ENCODE assay signal across 8 cellular contexts in the genomic region with DNA sequence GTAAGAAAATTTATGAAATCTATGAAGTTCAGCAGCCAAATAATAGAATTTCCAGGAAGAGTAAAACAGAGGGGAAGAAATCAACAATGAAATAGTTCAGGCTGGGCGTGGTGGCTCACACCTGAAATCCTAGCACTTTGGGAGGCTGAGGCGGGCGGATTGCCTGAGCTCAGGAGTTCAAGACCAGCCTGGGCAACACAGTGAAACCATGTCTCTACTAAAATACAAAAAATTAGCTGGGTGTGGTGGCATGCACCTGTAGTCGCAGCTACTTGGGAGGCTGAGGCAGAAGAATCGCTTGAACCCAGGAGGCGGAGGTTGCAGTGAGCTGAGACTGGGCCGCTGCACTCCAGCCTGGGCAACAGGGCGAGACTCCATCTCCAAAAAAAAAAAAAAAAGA.
DNase-seq lines count a peak whose midpoint lies in the region; ATAC-seq and TF ChIP-seq lines count a peak whose summit lies in the region.
"Not testable (repeated sequence)": the region's sequence is repeated elsewhere in the genome, so short reads cannot be mapped to it uniquely, and the experiment has no call there.

No MANE protein-coding gene starts in this region.

- not testable (repeated sequence) for DNase-seq in CD4-positive, CD25-positive, alpha-beta regulatory T cell; GM23338 (ENCODE audit: low spot score); activated CD8-positive, alpha-beta memory T cell treated with anti-CD3 and anti-CD28 coated beads, Interleukin-2, amount 10 ng/mL, durations not matched to agents 7 days and 5 days; activated naive CD8-positive, alpha-beta T cell treated with anti-CD3 and anti-CD28 coated beads, Interleukin-2, amount 10 ng/mL, durations not matched to agents 7 days and 5 days; left ventricle myocardium inferior; naive thymus-derived CD4-positive, alpha-beta T cell; stimulated activated naive CD8-positive, alpha-beta T cell treated with anti-CD3 and anti-CD28 coated beads, Interleukin-15, amount 100 ng/mL, for 72 hours

- peak overlapping the region; percentile 67 to 85 (median 77) for H3K4me3 Mint-ChIP-seq in CD4-positive, CD25-positive, alpha-beta regulatory T cell
- H3K4me3 Mint-ChIP-seq in GM23338 = not testable (repeated sequence)
- peak overlapping the region; percentile 59 for H3K4me3 Mint-ChIP-seq in activated CD8-positive, alpha-beta memory T cell treated with anti-CD3 and anti-CD28 coated beads, Interleukin-2, amount 10 ng/mL, durations not matched to agents 7 days and 5 days
- peak overlapping the region; percentile 76 for H3K4me3 Mint-ChIP-seq in activated naive CD8-positive, alpha-beta T cell treated with anti-CD3 and anti-CD28 coated beads, Interleukin-2, amount 10 ng/mL, durations not matched to agents 7 days and 5 days
- H3K4me3 Mint-ChIP-seq in naive thymus-derived CD4-positive, alpha-beta T cell = peak overlapping the region; percentile 46 to 92 (median 76)
- peak overlapping the region; percentile 56 to 90 for H3K4me3 Mint-ChIP-seq in stimulated activated naive CD8-positive, alpha-beta T cell treated with anti-CD3 and anti-CD28 coated beads, Interleukin-15, amount 100 ng/mL, for 72 hours

- not testable (repeated sequence) for H3K27me3 Mint-ChIP-seq in CD4-positive, CD25-positive, alpha-beta regulatory T cell; activated CD8-positive, alpha-beta memory T cell treated with anti-CD3 and anti-CD28 coated beads, Interleukin-2, amount 10 ng/mL, durations not matched to agents 7 days and 5 days; activated naive CD8-positive, alpha-beta T cell treated with anti-CD3 and anti-CD28 coated beads, Interleukin-2, amount 10 ng/mL, durations not matched to agents 7 days and 5 days; naive thymus-derived CD4-positive, alpha-beta T cell; stimulated activated naive CD8-positive, alpha-beta T cell treated with anti-CD3 and anti-CD28 coated beads, Interleukin-15, amount 100 ng/mL, for 72 hours
- H3K27me3 Mint-ChIP-seq in GM23338 (ENCODE audit: insufficient read depth, low read depth, poor library complexity) = peaks cover 14% of the 10 kb centered on the region

- intact Hi-C loops in left ventricle myocardium inferior (cut with micrococcal nuclease) = not testable (repeated sequence)
- intact Hi-C loops in naive thymus-derived CD4-positive, alpha-beta T cell (cut with micrococcal nuclease) = loop anchor here (2.0 to 5.0 kb wide), 5 partner anchors 32 to 575 kb away; no protein-coding TSS in a partner anchor

- H4K20me1 ChIP-seq in GM23338 (replicated peaks; ENCODE audit: insufficient read depth); SU-DHL-6 (ENCODE audit: low read depth, low read length): not testable (repeated sequence)

- H3K4me2 ChIP-seq in GM23338 (peak overlapping the region; percentile 61; the same call in 1 of the 2 replicates), SU-DHL-6 (ENCODE audit: low read depth, low read length, poor library complexity, severe bottlenecking) (peak overlapping the region; percentile 84)

- peak overlapping the region; percentile 59 for H3K4me3 ChIP-seq in CD4-positive, CD25-positive, alpha-beta regulatory T cell (ENCODE audit: low read depth, low read length)
- not testable (repeated sequence) for H3K4me3 ChIP-seq in GM23338, left ventricle myocardium inferior
- peak overlapping the region; percentile 8 for H3K4me3 ChIP-seq in SU-DHL-6 (ENCODE audit: insufficient read depth, low read length, poor library complexity, severe bottlenecking)
- peak overlapping the region; percentile 30 for H3K4me3 ChIP-seq in naive thymus-derived CD4-positive, alpha-beta T cell (ENCODE audit: low read length)

- not testable (repeated sequence) for H3F3A ChIP-seq in GM23338 (replicated peaks; ENCODE audit: low read depth)
- peaks cover 58% of the 10 kb centered on the region for H3F3A ChIP-seq in SU-DHL-6 (ENCODE audit: insufficient read depth)

- peaks cover 17% of the 10 kb centered on the region for H3K36me3 Mint-ChIP-seq in CD4-positive, CD25-positive, alpha-beta regulatory T cell
- not testable (repeated sequence) for H3K36me3 Mint-ChIP-seq in GM23338 (ENCODE audit: low read depth)
- peaks cover 73% of the 10 kb centered on the region for H3K36me3 Mint-ChIP-seq in activated CD8-positive, alpha-beta memory T cell treated with anti-CD3 and anti-CD28 coated beads, Interleukin-2, amount 10 ng/mL, durations not matched to agents 7 days and 5 days
- H3K36me3 Mint-ChIP-seq in activated naive CD8-positive, alpha-beta T cell treated with anti-CD3 and anti-CD28 coated beads, Interleukin-2, amount 10 ng/mL, durations not matched to agents 7 days and 5 days = peaks cover 66% of the 10 kb centered on the region
- peaks cover 17 to 82% (median 28%) of the 10 kb centered on the region in 5 donors for H3K36me3 Mint-ChIP-seq in naive thymus-derived CD4-positive, alpha-beta T cell

- H3K9ac ChIP-seq in SU-DHL-6 (ENCODE audit: low read length) = peak overlapping the region; percentile 48

- not testable (repeated sequence) for H3K36me3 ChIP-seq in CD4-positive, CD25-positive, alpha-beta regulatory T cell (ENCODE audit: control insufficient read depth, insufficient read depth, low read length); GM23338 (ENCODE audit: insufficient read depth); SU-DHL-6 (ENCODE audit: low read length); left ventricle myocardium inferior; naive thymus-derived CD4-positive, alpha-beta T cell (ENCODE audit: control insufficient read depth in 2 of 3, insufficient read depth in 3 of 3, low read length in 3 of 3)

- CTCF ChIA-PET in activated CD8-positive, alpha-beta memory T cell treated with anti-CD3 and anti-CD28 coated beads, Interleukin-2, amount 10 ng/mL, durations not matched to agents 7 days and 5 days (lab: Charles Lee) = interaction anchor here (1.0 to 1.1 kb wide), 2 partner anchors 13 to 34 kb away, joined by 3 read pairs; no protein-coding TSS in a partner anchor
- CTCF ChIA-PET in naive thymus-derived CD4-positive, alpha-beta T cell (lab: Charles Lee) = interaction anchor here (0.8 to 1.2 kb wide), 3 partner anchors 19 to 154 kb away, joined by 3 read pairs; no protein-coding TSS in a partner anchor

- not testable (repeated sequence) for ATAC-seq in CD4-positive, CD25-positive, alpha-beta regulatory T cell (ENCODE audit: low read depth in 2 of 2); GM23338; activated CD8-positive, alpha-beta memory T cell treated with anti-CD3 and anti-CD28 coated beads, Interleukin-2, amount 10 ng/mL, durations not matched to agents 7 days and 5 days; activated naive CD8-positive, alpha-beta T cell treated with anti-CD3 and anti-CD28 coated beads, Interleukin-2, amount 10 ng/mL, durations not matched to agents 7 days and 5 days (ENCODE audit: low read depth); naive thymus-derived CD4-positive, alpha-beta T cell; stimulated activated naive CD8-positive, alpha-beta T cell treated with anti-CD3 and anti-CD28 coated beads, Interleukin-15, amount 100 ng/mL, for 72 hours

- peaks cover 5 to 62% (median 14%) of the 10 kb centered on the region in 7 donors for H3K9me3 Mint-ChIP-seq in CD4-positive, CD25-positive, alpha-beta regulatory T cell
- H3K9me3 Mint-ChIP-seq in GM23338 = not testable (repeated sequence)
- peaks cover 31% of the 10 kb centered on the region for H3K9me3 Mint-ChIP-seq in activated CD8-positive, alpha-beta memory T cell treated with anti-CD3 and anti-CD28 coated beads, Interleukin-2, amount 10 ng/mL, durations not matched to agents 7 days and 5 days (ENCODE audit: low read depth)
- peaks cover 33% of the 10 kb centered on the region for H3K9me3 Mint-ChIP-seq in activated naive CD8-positive, alpha-beta T cell treated with anti-CD3 and anti-CD28 coated beads, Interleukin-2, amount 10 ng/mL, durations not matched to agents 7 days and 5 days
- peaks cover 5 to 81% (median 48%) of the 10 kb centered on the region in 11 donors for H3K9me3 Mint-ChIP-seq in naive thymus-derived CD4-positive, alpha-beta T cell
- peaks cover 33 to 66% of the 10 kb centered on the region in 2 donors for H3K9me3 Mint-ChIP-seq in stimulated activated naive CD8-positive, alpha-beta T cell treated with anti-CD3 and anti-CD28 coated beads, Interleukin-15, amount 100 ng/mL, for 72 hours

- peaks cover 35% of the 10 kb centered on the region for H3K4me1 ChIP-seq in CD4-positive, CD25-positive, alpha-beta regulatory T cell (ENCODE audit: control insufficient read depth, insufficient read depth, low read length, poor library complexity, severe bottlenecking)
- peaks cover 24% of the 10 kb centered on the region for H3K4me1 ChIP-seq in GM23338 (ENCODE audit: insufficient read depth)
- peaks cover 25% of the 10 kb centered on the region for H3K4me1 ChIP-seq in left ventricle myocardium inferior
- peaks cover 57 to 58% of the 10 kb centered on the region in 2 donors for H3K4me1 ChIP-seq in naive thymus-derived CD4-positive, alpha-beta T cell (ENCODE audit: control insufficient read depth in 2 of 2, insufficient read depth in 2 of 2, low read length in 2 of 2)

- not testable (repeated sequence) for H3K27me3 ChIP-seq in CD4-positive, CD25-positive, alpha-beta regulatory T cell (ENCODE audit: control insufficient read depth, insufficient read depth, low read length); GM23338 (ENCODE audit: insufficient read depth); SU-DHL-6 (ENCODE audit: low read length); left ventricle myocardium inferior (ENCODE audit: low read depth); naive thymus-derived CD4-positive, alpha-beta T cell (ENCODE audit: control insufficient read depth in 2 of 2, insufficient read depth in 2 of 2, low read length in 2 of 2)

- peak overlapping the region; percentile 92 to 99 (median 94) for H3K27ac Mint-ChIP-seq in CD4-positive, CD25-positive, alpha-beta regulatory T cell
- H3K27ac Mint-ChIP-seq in GM23338 = not testable (repeated sequence)
- peak overlapping the region; percentile 100 for H3K27ac Mint-ChIP-seq in activated CD8-positive, alpha-beta memory T cell treated with anti-CD3 and anti-CD28 coated beads, Interleukin-2, amount 10 ng/mL, durations not matched to agents 7 days and 5 days
- peak overlapping the region; percentile 97 for H3K27ac Mint-ChIP-seq in activated naive CD8-positive, alpha-beta T cell treated with anti-CD3 and anti-CD28 coated beads, Interleukin-2, amount 10 ng/mL, durations not matched to agents 7 days and 5 days
- peak overlapping the region; percentile 92 to 99 (median 97) for H3K27ac Mint-ChIP-seq in naive thymus-derived CD4-positive, alpha-beta T cell
- H3K27ac Mint-ChIP-seq in stimulated activated naive CD8-positive, alpha-beta T cell treated with anti-CD3 and anti-CD28 coated beads, Interleukin-15, amount 100 ng/mL, for 72 hours = peak overlapping the region; percentile 97 to 99

- not testable (repeated sequence) for TF ChIP-seq CTCF in GM23338 (conservative IDR thresholded peaks at IDR 0.05; ENCODE audit: low read depth in 2 of 2); SU-DHL-6 (IDR thresholded peaks at IDR 0.05; ENCODE audit: insufficient read depth, low read length, poor library complexity, severe bottlenecking); left ventricle myocardium inferior (IDR thresholded peaks at IDR 0.05; ENCODE audit: borderline replicate concordance)

- H3K27ac ChIP-seq in CD4-positive, CD25-positive, alpha-beta regulatory T cell (ENCODE audit: insufficient read depth, low read length, poor library complexity, severe bottlenecking) = peak overlapping the region; percentile 87
- H3K27ac ChIP-seq in GM23338 (ENCODE audit: low read depth) = not testable (repeated sequence)
- H3K27ac ChIP-seq in SU-DHL-6 (ENCODE audit: low read depth, low read length) = peak overlapping the region; percentile 99
- peak overlapping the region; percentile 77 for H3K27ac ChIP-seq in left ventricle myocardium inferior (replicated peaks)
- H3K27ac ChIP-seq in naive thymus-derived CD4-positive, alpha-beta T cell (ENCODE audit: low read depth, low read length) = peak overlapping the region; percentile 74

- H3K9me2 ChIP-seq in GM23338 (ENCODE audit: insufficient read depth); SU-DHL-6 (replicated peaks; ENCODE audit: insufficient read depth, low read length): not testable (repeated sequence)

- peaks cover 16 to 73% (median 32%) of the 10 kb centered on the region in 4 donors for H3K4me1 Mint-ChIP-seq in CD4-positive, CD25-positive, alpha-beta regulatory T cell
- peaks cover 19% of the 10 kb centered on the region for H3K4me1 Mint-ChIP-seq in GM23338
- peaks cover 54% of the 10 kb centered on the region for H3K4me1 Mint-ChIP-seq in activated CD8-positive, alpha-beta memory T cell treated with anti-CD3 and anti-CD28 coated beads, Interleukin-2, amount 10 ng/mL, durations not matched to agents 7 days and 5 days
- H3K4me1 Mint-ChIP-seq in activated naive CD8-positive, alpha-beta T cell treated with anti-CD3 and anti-CD28 coated beads, Interleukin-2, amount 10 ng/mL, durations not matched to agents 7 days and 5 days = peaks cover 36% of the 10 kb centered on the region
- peaks cover 33 to 71% (median 49%) of the 10 kb centered on the region in 7 donors for H3K4me1 Mint-ChIP-seq in naive thymus-derived CD4-positive, alpha-beta T cell
- H3K4me1 Mint-ChIP-seq in stimulated activated naive CD8-positive, alpha-beta T cell treated with anti-CD3 and anti-CD28 coated beads, Interleukin-15, amount 100 ng/mL, for 72 hours = peaks cover 58% of the 10 kb centered on the region

- POLR2A ChIA-PET in activated naive CD8-positive, alpha-beta T cell treated with anti-CD3 and anti-CD28 coated beads, Interleukin-2, amount 10 ng/mL, durations not matched to agents 7 days and 5 days (lab: Charles Lee) = interaction anchor here (0.5 to 2.7 kb wide), 8 partner anchors 29 to 222 kb away, joined by 3 to 32 read pairs (median 5); partner anchors contain the start of genes AMN1 and RESF1
- POLR2A ChIA-PET in naive thymus-derived CD4-positive, alpha-beta T cell (lab: Charles Lee) = interaction anchor here (1.0 to 5.7 kb wide), 7 partner anchors 10 to 168 kb away, joined by 3 to 103 read pairs (median 7); partner anchors contain the start of genes AMN1 and RESF1

- peaks cover 13 to 37% of the 10 kb centered on the region in 2 experiments for H3K9me3 ChIP-seq in CD4-positive, CD25-positive, alpha-beta regulatory T cell (ENCODE audit: control insufficient read depth in 2 of 2, low read length in 2 of 2)
- not testable (repeated sequence) for H3K9me3 ChIP-seq in SU-DHL-6 (ENCODE audit: insufficient read depth, low read length); left ventricle myocardium inferior (replicated peaks)
- H3K9me3 ChIP-seq in naive thymus-derived CD4-positive, alpha-beta T cell (ENCODE audit: control insufficient read depth in 2 of 3, low read length in 3 of 3) = peaks cover 4 to 70% (median 9%) of the 10 kb centered on the region in 3 experiments

- H3K79me2 ChIP-seq in GM23338 (replicated peaks; ENCODE audit: insufficient read depth); SU-DHL-6 (ENCODE audit: insufficient read depth, low read length): not testable (repeated sequence)

- H2AFZ ChIP-seq in GM23338; SU-DHL-6 (ENCODE audit: low read depth, low read length, severe bottlenecking): not testable (repeated sequence)
